ENCODE assay signal across 1 cellular context in genomic region chr22:22425783-22426624, GRCh38.
A peak's percentile ranks its signal among the peaks of the same experiment; 100 is the strongest.
TF ChIP-seq lines count a peak whose summit lies in the region.

No MANE protein-coding gene starts in this region.

TF ChIP-seq in HepG2, 621 proteins besides CTCF, POLR2A, EP300 and RAD21 (continued from another document and continues in another):
- TF ChIP-seq THAP9 (CRISPR knock-in tag; IDR thresholded peaks at IDR 0.05; ENCODE audit: borderline replicate concordance): no peak
- no peak for TF ChIP-seq MED13 (CRISPR knock-in tag; IDR thresholded peaks at IDR 0.05)
- no peak for TF ChIP-seq MBD4 (IDR thresholded peaks at IDR 0.05; ENCODE audit: borderline replicate concordance, low read length)
- TF ChIP-seq ZNF775 (CRISPR knock-in tag; IDR thresholded peaks at IDR 0.05; ENCODE audit: borderline replicate concordance): no peak
- TF ChIP-seq CHD4 (IDR thresholded peaks at IDR 0.05; ENCODE audit: borderline replicate concordance, low read length): no peak
- no peak for TF ChIP-seq ZNF616 (CRISPR knock-in tag; IDR thresholded peaks at IDR 0.05; ENCODE audit: low read depth)
- TF ChIP-seq RCOR2 (CRISPR knock-in tag; IDR thresholded peaks at IDR 0.05): no peak
- no peak for TF ChIP-seq HCFC1 (IDR thresholded peaks at IDR 0.05; ENCODE audit: low read depth, low read length)
- TF ChIP-seq NFYB (CRISPR knock-in tag; IDR thresholded peaks at IDR 0.05): no peak
- no peak for TF ChIP-seq ZNF468 (CRISPR knock-in tag; IDR thresholded peaks at IDR 0.05)
- TF ChIP-seq SYNCRIP (IDR thresholded peaks at IDR 0.05; ENCODE audit: insufficient read depth, low read depth, low read length): no peak
- TF ChIP-seq ZNF776 (CRISPR knock-in tag; IDR thresholded peaks at IDR 0.05): no peak
- no peak for TF ChIP-seq ZNF460 (CRISPR knock-in tag; IDR thresholded peaks at IDR 0.05; ENCODE audit: borderline replicate concordance)
- no peak for TF ChIP-seq TRIM24 (CRISPR knock-in tag; IDR thresholded peaks at IDR 0.05)
- TF ChIP-seq TBX3 (IDR thresholded peaks at IDR 0.05; ENCODE audit: borderline replicate concordance): no peak
- TF ChIP-seq PAX8 (CRISPR knock-in tag; IDR thresholded peaks at IDR 0.05; ENCODE audit: borderline replicate concordance): no peak
- TF ChIP-seq RBAK (CRISPR knock-in tag; IDR thresholded peaks at IDR 0.05): no peak
- peak; percentile 52 for TF ChIP-seq HNF4A (CRISPR knock-in tag; IDR thresholded peaks at IDR 0.05)
- no peak for TF ChIP-seq ZNF570 (CRISPR knock-in tag; IDR thresholded peaks at IDR 0.05; ENCODE audit: borderline replicate concordance)
- TF ChIP-seq ZNF513 (CRISPR knock-in tag; conservative IDR thresholded peaks at IDR 0.05): no peak
- no peak for TF ChIP-seq SETDB1 (CRISPR knock-in tag; IDR thresholded peaks at IDR 0.05; ENCODE audit: borderline replicate concordance)
- TF ChIP-seq CREM (IDR thresholded peaks at IDR 0.05): no peak
- no peak for TF ChIP-seq CREM (CRISPR knock-in tag; IDR thresholded peaks at IDR 0.05)
- no peak for TF ChIP-seq PRPF4 (IDR thresholded peaks at IDR 0.05; ENCODE audit: low read depth, low read length, poor library complexity, severe bottlenecking)
- TF ChIP-seq XBP1 (CRISPR knock-in tag; IDR thresholded peaks at IDR 0.05): no peak
- TF ChIP-seq NFYC (CRISPR knock-in tag; IDR thresholded peaks at IDR 0.05): no peak
- no peak for TF ChIP-seq ZNF567 (CRISPR knock-in tag; IDR thresholded peaks at IDR 0.05; ENCODE audit: borderline replicate concordance)
- TF ChIP-seq ZNF354B (CRISPR knock-in tag; IDR thresholded peaks at IDR 0.05): no peak
- no peak for TF ChIP-seq ZUFSP (CRISPR knock-in tag; IDR thresholded peaks at IDR 0.05; ENCODE audit: borderline replicate concordance)
- TF ChIP-seq HDAC2 (CRISPR knock-in tag; IDR thresholded peaks at IDR 0.05): peak; percentile 50; the same call in 1 of the 2 replicates
- no peak for TF ChIP-seq ZC3H4 (CRISPR knock-in tag; IDR thresholded peaks at IDR 0.05; ENCODE audit: borderline replicate concordance)
- TF ChIP-seq YY1 (IDR thresholded peaks at IDR 0.05; ENCODE audit: insufficient read depth, insufficient replicate concordance, low read depth, low read length): no peak
- no peak for TF ChIP-seq ZKSCAN8 (CRISPR knock-in tag; IDR thresholded peaks at IDR 0.05; ENCODE audit: borderline replicate concordance)
- no peak for TF ChIP-seq HNRNPK (IDR thresholded peaks at IDR 0.05; ENCODE audit: low read depth, low read length, poor library complexity, severe bottlenecking)
- no peak for TF ChIP-seq ATF4 (CRISPR knock-in tag; IDR thresholded peaks at IDR 0.05)
- TF ChIP-seq TARDBP (CRISPR knock-in tag; IDR thresholded peaks at IDR 0.05): no peak; the same call in 1 of the 2 replicates
- TF ChIP-seq ATF3 (CRISPR knock-in tag; IDR thresholded peaks at IDR 0.05): no peak
- TF ChIP-seq USF2 (IDR thresholded peaks at IDR 0.05; ENCODE audit: low read depth, low read length): no peak
- no peak for TF ChIP-seq USF2 (CRISPR knock-in tag; IDR thresholded peaks at IDR 0.05; ENCODE audit: borderline replicate concordance)
- TF ChIP-seq EEA1 (CRISPR knock-in tag; IDR thresholded peaks at IDR 0.05; ENCODE audit: borderline replicate concordance): no peak
- TF ChIP-seq ZNF800 (CRISPR knock-in tag; IDR thresholded peaks at IDR 0.05): no peak
- TF ChIP-seq E2F5 (CRISPR knock-in tag; conservative IDR thresholded peaks at IDR 0.05): no peak
- no peak for TF ChIP-seq ZBTB10 (CRISPR knock-in tag; IDR thresholded peaks at IDR 0.05; ENCODE audit: borderline replicate concordance)
- TF ChIP-seq CEBPG (CRISPR knock-in tag; IDR thresholded peaks at IDR 0.05): no peak
- no peak for TF ChIP-seq ARHGAP35 (CRISPR knock-in tag; IDR thresholded peaks at IDR 0.05; ENCODE audit: borderline replicate concordance)
- TF ChIP-seq E2F2 (CRISPR knock-in tag; IDR thresholded peaks at IDR 0.05; ENCODE audit: borderline replicate concordance): peak; percentile 66; the same call in 1 of the 2 replicates
- TF ChIP-seq ZFYVE20 (CRISPR knock-in tag; IDR thresholded peaks at IDR 0.05; ENCODE audit: borderline replicate concordance, low read depth): no peak
- peak; percentile 95 for TF ChIP-seq RFXANK (CRISPR knock-in tag; IDR thresholded peaks at IDR 0.05)
- 0 out of 2 replicates have a peak, but pooled peaks have one; percentile 58 for TF ChIP-seq ZNF275 (CRISPR knock-in tag; IDR thresholded peaks at IDR 0.05; ENCODE audit: borderline replicate concordance)
- no peak for TF ChIP-seq SNAPC2 (CRISPR knock-in tag; IDR thresholded peaks at IDR 0.05)
